Comparison of ENCODE assay signal across 9 cellular contexts in genomic region chr20:61120595-61121515, GRCh38.
DNase-seq lines count a peak whose midpoint lies in the region; ATAC-seq and TF ChIP-seq lines count a peak whose summit lies in the region.
"Had no signal": no experiment of that assay in that cellular context is flagged by ENCODE, and none has a peak within 500 bp of the region (broad histone marks: within the 10 kb centered on the region; RNA-seq: fewer than 3 reads in every experiment).

No MANE protein-coding gene starts in this region.

- no peaks in the 10 kb centered on the region for H3K9me3 ChIP-seq in GM23248 (ENCODE audit: low read depth)

- no peak overlapping the region for H3K4me2 ChIP-seq in GM23248 (ENCODE audit: unreplicated experiment)

- no peaks in the 10 kb centered on the region for H3K79me2 ChIP-seq in GM23248 (ENCODE audit: insufficient read depth)

- WGBS in GM23248 (ENCODE audit: low coverage in 1 of 2, low lambda C conversion rate in 2 of 2, missing lambda C conversion rate in 2 of 2), 2 experiments, result 28 to 32% methylated on average over 17 of the region's 17 CpGs

- H4K20me1 ChIP-seq in GM23248 (ENCODE audit: insufficient read depth), result no peaks in the 10 kb centered on the region

- peak; percentile 75 to 78 for ATAC-seq in activated T-cell treated with anti-CD3 and anti-CD28 coated beads, Interleukin-2, amount 50 U/mL, for 4 hours
- ATAC-seq in sciatic nerve (peak; percentile 75), HG03521 (IDR thresholded peaks at IDR 0.05; ENCODE audit: unreplicated experiment) (no peak)

- H3K4me3 ChIP-seq in GM23248, result no peak overlapping the region

- no peaks in the 10 kb centered on the region for H3K27me3 Mint-ChIP-seq in activated T-cell treated with anti-CD3 and anti-CD28 coated beads, Interleukin-2, amount 50 U/mL, for 4 hours (ENCODE audit: low read depth)

- in situ Hi-C loops in GM23248 (cut with MboI), result no loop called here

- TF ChIP-seq CTCF in 22Rv1 (IDR thresholded peaks at IDR 0.05), result peak; percentile 74

- H3K36me3 Mint-ChIP-seq in activated T-cell treated with anti-CD3 and anti-CD28 coated beads, Interleukin-2, amount 50 U/mL, for 4 hours (ENCODE audit: insufficient read depth), result no peaks in the 10 kb centered on the region

- no peaks in the 10 kb centered on the region for H3K9me3 Mint-ChIP-seq in activated T-cell treated with anti-CD3 and anti-CD28 coated beads, Interleukin-2, amount 50 U/mL, for 4 hours
- H3K9me3 Mint-ChIP-seq: dendritic cell treated with granulocyte-macrophage colony-stimulating factor and Interleukin-4, amounts not matched to agents 40 ng/mL and 50 ng/mL, for 4 days had no signal

- 0 out of 2 replicates have a peak, but pooled peaks cover 6% of the 10 kb centered on the region for H3F3A ChIP-seq in GM23248 (ENCODE audit: insufficient read depth)

- H3K27me3 ChIP-seq in GM23248 (replicated peaks; ENCODE audit: insufficient read depth), result no peaks in the 10 kb centered on the region

- H3K4me1 Mint-ChIP-seq in activated T-cell treated with anti-CD3 and anti-CD28 coated beads, Interleukin-2, amount 50 U/mL, for 4 hours (ENCODE audit: low read depth), result peaks cover 4% of the 10 kb centered on the region

- no peaks in the 10 kb centered on the region for H3K9me2 ChIP-seq in GM23248 (ENCODE audit: insufficient read depth)

- peaks cover 12% of the 10 kb centered on the region; the same call in 1 of the 2 replicates for H3K4me1 ChIP-seq in GM23248 (ENCODE audit: insufficient read depth)

- no peak overlapping the region for H3K9ac ChIP-seq in GM23248

- DNase-seq in GM23248 (peak; percentile 79), NCI-H774 (lab: John Stamatoyannopoulos, UW) (peak; percentile 64), cardiac septum (ENCODE audit: low spot score) (peak; percentile 27), sciatic nerve (ENCODE audit: low spot score) (peak; percentile 63), HuH-7 (ENCODE audit: low spot score) (no peak)
- DNase-seq in activated T-cell treated with anti-CD3 and anti-CD28 coated beads, Interleukin-2, amount 50 U/mL, for 4 hours, result no peak

- no peak overlapping the region for H2AFZ ChIP-seq in GM23248

- H3K4me3 Mint-ChIP-seq in activated T-cell treated with anti-CD3 and anti-CD28 coated beads, Interleukin-2, amount 50 U/mL, for 4 hours, result no peak overlapping the region
- H3K4me3 Mint-ChIP-seq: dendritic cell treated with granulocyte-macrophage colony-stimulating factor and Interleukin-4, amounts not matched to agents 40 ng/mL and 50 ng/mL, for 4 days had no signal

- H3K27ac ChIP-seq in 22Rv1, result no peak overlapping the region
- no peak overlapping the region for H3K27ac ChIP-seq in GM23248

- no peaks in the 10 kb centered on the region for H3K36me3 ChIP-seq in GM23248 (ENCODE audit: low read depth)

- intact Hi-C loops in cardiac septum (cut with DNase I) (loop anchor here (5.0 kb wide), 1 partner anchor 909 kb away; no protein-coding TSS in a partner anchor), sciatic nerve (cut with DNase I) (no loop called here)

Comparison
In these comparisons a context has a peak if more than half of its experiments do, and no peak if none do; other contexts are left out.
1. DNase-seq: peak in GM23248 (single experiment), NCI-H774 (single experiment), cardiac septum (single experiment) and sciatic nerve (single experiment); none in activated T-cell treated with anti-CD3 and anti-CD28 coated beads, Interleukin-2, amount 50 U/mL, for 4 hours (single experiment) and HuH-7 (single experiment).